ENCODE assay signal across 10 cellular contexts in genomic region chr18:55404811-55405654, GRCh38.
DNase-seq lines count a peak whose midpoint lies in the region; ATAC-seq and TF ChIP-seq lines count a peak whose summit lies in the region.
"Had no signal": no experiment of that assay in that cellular context is flagged by ENCODE, and none has a peak within 500 bp of the region (broad histone marks: within the 10 kb centered on the region; RNA-seq: fewer than 3 reads in every experiment).

No MANE protein-coding gene starts in this region.

- H2AFZ ChIP-seq in PC-3 (ENCODE audit: low read length), result no peak overlapping the region
- no peak overlapping the region for H2AFZ ChIP-seq in PC-9

- no peak overlapping the region for H3K23ac ChIP-seq in mesendoderm (ENCODE audit: low read length)

- CTCF ChIA-PET in PC-3 (lab: Charles Lee) (no interaction called here), PC-9 (lab: Charles Lee) (no interaction called here)

- H3K9me3 ChIP-seq in PC-3 (ENCODE audit: low read length) (no peaks in the 10 kb centered on the region), spleen (no peaks in the 10 kb centered on the region), PC-9 (ENCODE audit: insufficient read depth, low read depth) (no peaks in the 10 kb centered on the region)
- H3K9me3 ChIP-seq: body of pancreas had no signal

- BruUV-seq in PC-3 (replicated peaks; lab: Mats Ljungman, UMichigan) (no TSS peak), PC-9 (replicated peaks; lab: Mats Ljungman, UMichigan) (no TSS peak)

- H3K27ac ChIP-seq in PC-3 (ENCODE audit: low read length), result no peak overlapping the region
- H3K27ac ChIP-seq in spleen, result peak overlapping the region in 6 of 8 donors; percentile 36 to 80 (median 60)
- H3K27ac ChIP-seq in PC-9, result no peak overlapping the region
- no peak overlapping the region for H3K27ac ChIP-seq in mesendoderm (ENCODE audit: low read depth, low read length)
- H3K27ac ChIP-seq: body of pancreas had no signal

- no peak overlapping the region for H3K4me3 Mint-ChIP-seq in progenitor cell of endocrine pancreas (ENCODE audit: low read depth)
- H3K4me3 Mint-ChIP-seq: stimulated activated naive CD8-positive, alpha-beta T cell treated with anti-CD3 and anti-CD28 coated beads, Interleukin-15, Interleukin-2, amounts not matched to agents 100 ng/mL and 50 ng/mL, for 24 hours had no signal

- POLR2A ChIA-PET in PC-3 (lab: Charles Lee; ENCODE audit: unreplicated experiment), result no interaction called here
- POLR2A ChIA-PET in PC-9 (lab: Charles Lee; ENCODE audit: unreplicated experiment), result no interaction called here

- no peak overlapping the region for H2BK15ac ChIP-seq in mesendoderm (replicated peaks; ENCODE audit: low read depth)

- no peak overlapping the region for H3K9ac ChIP-seq in PC-3 (ENCODE audit: low read length)
- no peak overlapping the region for H3K9ac ChIP-seq in mesendoderm (ENCODE audit: low read length)

- H3K4me2 ChIP-seq in PC-3 (ENCODE audit: low read length) (peak overlapping the region; percentile 48), PC-9 (no peak overlapping the region), mesendoderm (ENCODE audit: low read length) (no peak overlapping the region)

- no peak overlapping the region for H2BK120ac ChIP-seq in mesendoderm (ENCODE audit: low read depth, low read length)

- H3K27me3 Mint-ChIP-seq in progenitor cell of endocrine pancreas, result no peaks in the 10 kb centered on the region
- H3K27me3 Mint-ChIP-seq: stimulated activated naive CD8-positive, alpha-beta T cell treated with anti-CD3 and anti-CD28 coated beads, Interleukin-15, Interleukin-2, amounts not matched to agents 100 ng/mL and 50 ng/mL, for 24 hours had no signal

- no peak overlapping the region for H4K5ac ChIP-seq in mesendoderm (ENCODE audit: low read length)

- H3K36me3 ChIP-seq in PC-3 (ENCODE audit: low read depth, low read length) (no peaks in the 10 kb centered on the region), spleen (no peaks in the 10 kb centered on the region), PC-9 (ENCODE audit: low read depth) (no peaks in the 10 kb centered on the region), mesendoderm (ENCODE audit: control insufficient read depth, insufficient read depth, low read length) (no peaks in the 10 kb centered on the region)

- H4K20me1 ChIP-seq in PC-3 (ENCODE audit: low read length) (no peaks in the 10 kb centered on the region), PC-9 (ENCODE audit: insufficient read depth) (no peaks in the 10 kb centered on the region)

- no peak for TF ChIP-seq POLR2A in spleen (IDR thresholded peaks at IDR 0.05)

- H3K9me3 Mint-ChIP-seq in progenitor cell of endocrine pancreas (ENCODE audit: low read depth), result peaks cover 11% of the 10 kb centered on the region
- H3K9me3 Mint-ChIP-seq: stimulated activated naive CD8-positive, alpha-beta T cell treated with anti-CD3 and anti-CD28 coated beads, Interleukin-15, Interleukin-2, amounts not matched to agents 100 ng/mL and 50 ng/mL, for 24 hours had no signal

- no peak for TF ChIP-seq CTCF in PC-3 (conservative IDR thresholded peaks at IDR 0.05; ENCODE audit: low read depth, low read length)
- no peak for TF ChIP-seq CTCF in spleen (IDR thresholded peaks at IDR 0.05 in 8 of 11, conservative IDR thresholded peaks at IDR 0.05 in 3 of 11)
- TF ChIP-seq CTCF in PC-9 (conservative IDR thresholded peaks at IDR 0.05), result no peak
- TF ChIP-seq CTCF in progenitor cell of endocrine pancreas (IDR thresholded peaks at IDR 0.05; ENCODE audit: unreplicated experiment), result no peak

- intact Hi-C loops in PC-3 (cut with micrococcal nuclease) (no loop called here), spleen (cut with DNase I; ENCODE audit: low total_unique reads) (no loop called here), PC-9 (cut with micrococcal nuclease; ENCODE audit: unreplicated experiment) (no loop called here)

- H3F3A ChIP-seq in PC-3 (ENCODE audit: low read length, unreplicated experiment), result no peaks in the 10 kb centered on the region
- no peaks in the 10 kb centered on the region for H3F3A ChIP-seq in PC-9 (ENCODE audit: insufficient read depth, low read depth)

- peaks cover 44% of the 10 kb centered on the region for H3K4me1 Mint-ChIP-seq in progenitor cell of endocrine pancreas (ENCODE audit: low read depth)

- H3K56ac ChIP-seq in mesendoderm (ENCODE audit: low read length), result no peak overlapping the region

- ATAC-seq in GM19043 (IDR thresholded peaks at IDR 0.05; ENCODE audit: low read depth, unreplicated experiment), result peak; percentile 56
- no peak for ATAC-seq in PC-3

- no peak overlapping the region for H2BK5ac ChIP-seq in mesendoderm (ENCODE audit: low read length)

- H3K36me3 Mint-ChIP-seq in progenitor cell of endocrine pancreas (ENCODE audit: insufficient read depth), result peaks cover 8% of the 10 kb centered on the region

- H3K27me3 ChIP-seq in PC-3 (ENCODE audit: low read length), result no peaks in the 10 kb centered on the region
- no peaks in the 10 kb centered on the region for H3K27me3 ChIP-seq in spleen (replicated peaks in 1 of 7)
- no peaks in the 10 kb centered on the region for H3K27me3 ChIP-seq in PC-9 (ENCODE audit: insufficient read depth, low read depth)
- no peaks in the 10 kb centered on the region for H3K27me3 ChIP-seq in mesendoderm (ENCODE audit: insufficient read depth, low read length, poor library complexity)
- H3K27me3 ChIP-seq: body of pancreas had no signal

- H3K4ac ChIP-seq in mesendoderm (ENCODE audit: low read depth, low read length), result no peak overlapping the region

- no peak overlapping the region for H3K4me3 ChIP-seq in PC-3 (ENCODE audit: low read length)
- no peak overlapping the region for H3K4me3 ChIP-seq in spleen
- no peak overlapping the region for H3K4me3 ChIP-seq in PC-9
- H3K4me3 ChIP-seq in mesendoderm (ENCODE audit: low read length), result no peak overlapping the region
- H3K4me3 ChIP-seq: body of pancreas had no signal

- DNase-seq in PC-3, result no peak
- peak; percentile 65 for DNase-seq in globus pallidus (ENCODE audit: low spot score)
- no peak for DNase-seq in spleen
- DNase-seq in PC-9, result no peak
- no peak for DNase-seq in mesendoderm
- no peak for DNase-seq in progenitor cell of endocrine pancreas (ENCODE audit: low spot score, unreplicated experiment)
- no peak for DNase-seq in AG20443 (ENCODE audit: low spot score)

- H3K9me2 ChIP-seq in PC-3 (replicated peaks; ENCODE audit: low read length), result no peaks in the 10 kb centered on the region
- no peaks in the 10 kb centered on the region for H3K9me2 ChIP-seq in PC-9 (ENCODE audit: insufficient read depth)

- no peak overlapping the region for H3K27ac Mint-ChIP-seq in progenitor cell of endocrine pancreas
- H3K27ac Mint-ChIP-seq: stimulated activated naive CD8-positive, alpha-beta T cell treated with anti-CD3 and anti-CD28 coated beads, Interleukin-15, Interleukin-2, amounts not matched to agents 100 ng/mL and 50 ng/mL, for 24 hours had no signal

- 81 to 90% (median 87%) methylated on average over 8 of the region's 8 CpGs for WGBS in spleen, 5 donors
- no CpG with 5 or more reads among the region's 8 CpGs for WGBS in mesendoderm (ENCODE audit: extremely low coverage, insufficient coverage, low lambda C conversion rate)

- H3K79me2 ChIP-seq in PC-3 (ENCODE audit: low read length) (no peaks in the 10 kb centered on the region), PC-9 (ENCODE audit: low read depth) (no peaks in the 10 kb centered on the region), mesendoderm (ENCODE audit: control insufficient read depth, insufficient read depth, low read length) (peaks cover 21% of the 10 kb centered on the region)

- H3K18ac ChIP-seq in mesendoderm (ENCODE audit: low read length), result no peak overlapping the region

- H3K4me1 ChIP-seq in PC-3 (ENCODE audit: insufficient read depth, low read length) (peaks cover 16% of the 10 kb centered on the region), spleen (peaks cover 3 to 47% (median 8%) of the 10 kb centered on the region in 6 donors), PC-9 (replicated peaks; ENCODE audit: insufficient read depth) (no peaks in the 10 kb centered on the region), mesendoderm (ENCODE audit: control insufficient read depth, low read depth, low read length) (peaks cover 5% of the 10 kb centered on the region)

- peaks cover 9% of the 10 kb centered on the region for H3K79me1 ChIP-seq in mesendoderm (ENCODE audit: low read length)

- no peak overlapping the region for H4K8ac ChIP-seq in mesendoderm (ENCODE audit: low read depth, low read length)

- no peak overlapping the region for H2AK5ac ChIP-seq in mesendoderm (ENCODE audit: low read length)

Comparison
In these comparisons a context has a peak if more than half of its experiments do, and no peak if none do; other contexts are left out.
1. H3K27ac ChIP-seq: peak in spleen (6 of 8); none in PC-3 (single experiment), PC-9 (single experiment) and mesendoderm (single experiment).